ENCODE assay signal across 8 cellular contexts in the genomic region with DNA sequence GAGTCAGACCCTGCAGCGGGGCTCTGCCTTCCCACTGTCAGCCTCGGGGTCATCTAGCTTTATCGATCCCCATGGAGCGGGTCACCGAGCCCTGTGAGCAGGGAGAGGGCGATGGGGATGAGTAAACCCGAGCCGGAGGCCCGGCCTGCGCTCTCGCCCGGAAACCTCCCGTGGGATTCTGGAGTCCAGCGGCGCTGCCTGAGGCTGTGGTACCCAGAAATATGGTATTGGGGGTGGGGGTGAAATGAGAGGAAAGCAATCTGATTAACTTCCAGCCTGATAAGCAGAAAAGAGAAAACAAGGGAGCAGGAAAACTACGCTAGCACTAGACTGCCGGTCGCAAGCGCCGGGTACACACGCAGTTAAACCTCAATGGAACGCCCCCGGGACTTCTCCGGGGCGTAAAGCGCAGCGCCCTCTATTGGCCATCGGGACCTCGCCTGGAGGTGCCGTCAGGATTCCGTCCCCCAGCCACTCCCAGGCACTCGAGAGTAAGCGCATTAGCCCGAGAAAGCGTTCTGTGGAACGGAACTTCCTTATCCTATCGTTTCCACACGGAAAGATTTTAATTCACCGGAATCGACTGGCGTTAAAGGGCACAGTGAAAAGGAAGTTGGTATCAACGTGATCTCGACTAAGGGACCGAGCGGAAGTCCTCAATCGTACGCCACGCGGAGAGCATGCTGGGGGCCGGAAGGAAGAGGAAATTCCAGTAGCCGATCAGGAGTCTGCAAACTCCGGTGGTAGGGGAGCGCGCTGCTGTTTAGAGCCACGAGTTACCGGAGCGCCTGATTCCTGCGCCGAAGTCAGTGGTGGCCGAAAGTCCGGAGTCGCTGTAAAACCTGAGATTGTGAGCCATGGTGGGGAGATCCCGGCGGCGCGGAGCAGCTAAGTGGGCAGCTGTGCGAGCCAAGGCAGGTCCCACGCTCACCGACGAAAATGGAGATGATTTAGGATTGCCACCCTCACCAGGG.
DNase-seq lines count a peak whose midpoint lies in the region; ATAC-seq and TF ChIP-seq lines count a peak whose summit lies in the region.

A gene with protein sequence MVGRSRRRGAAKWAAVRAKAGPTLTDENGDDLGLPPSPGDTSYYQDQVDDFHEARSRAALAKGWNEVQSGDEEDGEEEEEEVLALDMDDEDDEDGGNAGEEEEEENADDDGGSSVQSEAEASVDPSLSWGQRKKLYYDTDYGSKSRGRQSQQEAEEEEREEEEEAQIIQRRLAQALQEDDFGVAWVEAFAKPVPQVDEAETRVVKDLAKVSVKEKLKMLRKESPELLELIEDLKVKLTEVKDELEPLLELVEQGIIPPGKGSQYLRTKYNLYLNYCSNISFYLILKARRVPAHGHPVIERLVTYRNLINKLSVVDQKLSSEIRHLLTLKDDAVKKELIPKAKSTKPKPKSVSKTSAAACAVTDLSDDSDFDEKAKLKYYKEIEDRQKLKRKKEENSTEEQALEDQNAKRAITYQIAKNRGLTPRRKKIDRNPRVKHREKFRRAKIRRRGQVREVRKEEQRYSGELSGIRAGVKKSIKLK (plus strand): TSS at position 712 of the 974 bp plus-strand sequence. CDS start 146 bp downstream, at position 858.

- H3K36me3 Mint-ChIP-seq in central memory CD8-positive, alpha-beta T cell (ENCODE audit: insufficient read depth) = peaks cover 26% of the 10 kb centered on the region

- DNase-seq in AG09309 (ENCODE audit: low read depth) (peak; percentile 99), NCI-H345 (lab: John Stamatoyannopoulos, UW) (peak; percentile 96), iris pigment epithelial cell (ENCODE audit: low read depth) (peak; percentile 99)
- peak; percentile 79 to 89 (median 82) for DNase-seq in activated CD4-positive, CD25-positive, alpha-beta regulatory T cell (lab: John Stamatoyannopoulos, UW)
- peak; percentile 88 to 90 for DNase-seq in central memory CD8-positive, alpha-beta T cell (ENCODE audit: low spot score in 2 of 2)
- peak; percentile 94 for DNase-seq in stimulated activated CD4-positive, alpha-beta T cell treated with anti-CD3 and anti-CD28 coated beads, Interleukin-12 subunit alpha, Interleukin-12 subunit beta, amount 100 ng/mL, for 4 hours

- peaks cover 33% of the 10 kb centered on the region for H3K4me1 Mint-ChIP-seq in central memory CD8-positive, alpha-beta T cell

- H3K4me3 ChIP-seq in AG09309 (ENCODE audit: control insufficient read depth, low read depth, low read length) = peak within 1 kb of the TSS; percentile 75

- H3K9me3 Mint-ChIP-seq in central memory CD8-positive, alpha-beta T cell = no peaks in the 10 kb centered on the region

- ATAC-seq in GM18909 (IDR thresholded peaks at IDR 0.05; ENCODE audit: poor library complexity, unreplicated experiment) (peak; percentile 94), HG03196 (IDR thresholded peaks at IDR 0.05; ENCODE audit: unreplicated experiment) (peak; percentile 96)
- peak; percentile 90 for ATAC-seq in central memory CD8-positive, alpha-beta T cell (replicated peaks; ENCODE audit: extremely low read depth, poor library complexity, severe bottlenecking)

- H3K4me3 Mint-ChIP-seq in central memory CD8-positive, alpha-beta T cell = peak within 1 kb of the TSS; percentile 93

- H3K27ac Mint-ChIP-seq in central memory CD8-positive, alpha-beta T cell (ENCODE audit: low read depth) = peak within 1 kb of the TSS; percentile 96

- H3K27me3 Mint-ChIP-seq in central memory CD8-positive, alpha-beta T cell = no peaks in the 10 kb centered on the region

- peak; percentile 99 for TF ChIP-seq CTCF in AG09309 (IDR thresholded peaks at IDR 0.05; ENCODE audit: control insufficient read depth, insufficient read depth, low read depth, low read length, missing control alignments)

Comparison
In these comparisons a context has a peak if more than half of its experiments do, and no peak if none do; other contexts are left out.
1. Peak in every context shown above with its lines: DNase-seq, ATAC-seq and H3K4me3 ChIP-seq.